In the genomic region with DNA sequence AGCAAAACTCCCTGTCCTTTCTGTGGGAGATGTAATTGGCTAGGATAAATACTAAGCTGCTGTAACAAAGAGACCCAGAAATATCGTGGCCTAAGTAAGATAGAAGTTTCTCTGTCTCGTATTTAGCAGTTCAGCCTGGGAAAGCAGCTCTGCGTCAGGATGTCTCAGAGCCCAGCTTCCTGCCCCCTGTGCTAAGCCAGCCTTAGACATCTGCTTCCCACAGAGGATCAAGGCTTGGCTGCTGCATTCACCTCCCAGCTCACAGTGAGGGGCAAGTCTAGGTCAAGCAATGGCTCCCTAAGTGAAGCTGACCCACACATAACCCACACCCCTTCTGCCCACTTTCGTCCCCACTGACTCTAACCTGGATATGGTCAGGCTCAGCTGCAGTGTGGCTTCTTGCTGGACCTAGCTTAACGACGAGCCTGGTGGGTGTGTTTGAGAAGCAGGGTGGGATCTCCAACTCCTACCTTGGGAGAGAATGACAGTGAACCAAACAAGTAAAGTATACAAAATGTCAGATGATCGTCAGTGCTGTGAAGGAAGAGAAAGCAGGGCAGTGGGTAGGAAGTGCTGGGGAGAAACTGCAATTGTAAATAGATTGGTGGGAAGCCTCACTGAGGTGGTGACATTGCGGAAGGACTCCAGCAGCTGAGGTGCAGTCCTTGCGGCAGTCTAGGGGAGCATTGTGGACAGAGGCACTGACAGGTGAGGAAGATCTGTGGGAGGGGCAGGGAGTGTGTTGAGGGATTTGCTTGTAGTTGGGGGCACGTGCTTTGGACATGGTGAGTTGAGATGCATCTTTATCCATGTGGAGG, we compare ENCODE assay signal across 2 cellular contexts.
TF ChIP-seq lines count a peak whose summit lies in the region.

No MANE protein-coding gene starts in this region.

TF ChIP-seq in IMR-90, 13 proteins besides CTCF, POLR2A, EP300 and RAD21:
- TF ChIP-seq BHLHE40 (IDR thresholded peaks at IDR 0.05; ENCODE audit: low read depth, low read length), result no peak
- TF ChIP-seq CHD1 (IDR thresholded peaks at IDR 0.05; ENCODE audit: low read depth, low read length), result no peak
- no peak for TF ChIP-seq USF2 (IDR thresholded peaks at IDR 0.05; ENCODE audit: low read depth, low read length)
- TF ChIP-seq RCOR1 (IDR thresholded peaks at IDR 0.05; ENCODE audit: insufficient replicate concordance, low read length), result no peak
- TF ChIP-seq FOS (IDR thresholded peaks at IDR 0.05; ENCODE audit: low read depth, low read length), result no peak
- no peak for TF ChIP-seq MAZ (IDR thresholded peaks at IDR 0.05; ENCODE audit: borderline replicate concordance, low read depth, low read length)
- TF ChIP-seq NFE2L2 (IDR thresholded peaks at IDR 0.05; ENCODE audit: low read depth, low read length), result no peak
- TF ChIP-seq CEBPB (IDR thresholded peaks at IDR 0.05; ENCODE audit: low read depth, low read length), result no peak
- no peak for TF ChIP-seq ELK1 (IDR thresholded peaks at IDR 0.05; ENCODE audit: borderline replicate concordance, low read depth, low read length)
- no peak for TF ChIP-seq MAFK (IDR thresholded peaks at IDR 0.05; ENCODE audit: low read depth, low read length)
- TF ChIP-seq RFX5 (IDR thresholded peaks at IDR 0.05; ENCODE audit: low read depth, low read length), result no peak

TF ChIP-seq in H1, 55 proteins besides CTCF, POLR2A, EP300 and RAD21:
- no peak for TF ChIP-seq GABPA (IDR thresholded peaks at IDR 0.05; ENCODE audit: borderline replicate concordance, insufficient read depth, low read length)
- TF ChIP-seq, protein P1, sequence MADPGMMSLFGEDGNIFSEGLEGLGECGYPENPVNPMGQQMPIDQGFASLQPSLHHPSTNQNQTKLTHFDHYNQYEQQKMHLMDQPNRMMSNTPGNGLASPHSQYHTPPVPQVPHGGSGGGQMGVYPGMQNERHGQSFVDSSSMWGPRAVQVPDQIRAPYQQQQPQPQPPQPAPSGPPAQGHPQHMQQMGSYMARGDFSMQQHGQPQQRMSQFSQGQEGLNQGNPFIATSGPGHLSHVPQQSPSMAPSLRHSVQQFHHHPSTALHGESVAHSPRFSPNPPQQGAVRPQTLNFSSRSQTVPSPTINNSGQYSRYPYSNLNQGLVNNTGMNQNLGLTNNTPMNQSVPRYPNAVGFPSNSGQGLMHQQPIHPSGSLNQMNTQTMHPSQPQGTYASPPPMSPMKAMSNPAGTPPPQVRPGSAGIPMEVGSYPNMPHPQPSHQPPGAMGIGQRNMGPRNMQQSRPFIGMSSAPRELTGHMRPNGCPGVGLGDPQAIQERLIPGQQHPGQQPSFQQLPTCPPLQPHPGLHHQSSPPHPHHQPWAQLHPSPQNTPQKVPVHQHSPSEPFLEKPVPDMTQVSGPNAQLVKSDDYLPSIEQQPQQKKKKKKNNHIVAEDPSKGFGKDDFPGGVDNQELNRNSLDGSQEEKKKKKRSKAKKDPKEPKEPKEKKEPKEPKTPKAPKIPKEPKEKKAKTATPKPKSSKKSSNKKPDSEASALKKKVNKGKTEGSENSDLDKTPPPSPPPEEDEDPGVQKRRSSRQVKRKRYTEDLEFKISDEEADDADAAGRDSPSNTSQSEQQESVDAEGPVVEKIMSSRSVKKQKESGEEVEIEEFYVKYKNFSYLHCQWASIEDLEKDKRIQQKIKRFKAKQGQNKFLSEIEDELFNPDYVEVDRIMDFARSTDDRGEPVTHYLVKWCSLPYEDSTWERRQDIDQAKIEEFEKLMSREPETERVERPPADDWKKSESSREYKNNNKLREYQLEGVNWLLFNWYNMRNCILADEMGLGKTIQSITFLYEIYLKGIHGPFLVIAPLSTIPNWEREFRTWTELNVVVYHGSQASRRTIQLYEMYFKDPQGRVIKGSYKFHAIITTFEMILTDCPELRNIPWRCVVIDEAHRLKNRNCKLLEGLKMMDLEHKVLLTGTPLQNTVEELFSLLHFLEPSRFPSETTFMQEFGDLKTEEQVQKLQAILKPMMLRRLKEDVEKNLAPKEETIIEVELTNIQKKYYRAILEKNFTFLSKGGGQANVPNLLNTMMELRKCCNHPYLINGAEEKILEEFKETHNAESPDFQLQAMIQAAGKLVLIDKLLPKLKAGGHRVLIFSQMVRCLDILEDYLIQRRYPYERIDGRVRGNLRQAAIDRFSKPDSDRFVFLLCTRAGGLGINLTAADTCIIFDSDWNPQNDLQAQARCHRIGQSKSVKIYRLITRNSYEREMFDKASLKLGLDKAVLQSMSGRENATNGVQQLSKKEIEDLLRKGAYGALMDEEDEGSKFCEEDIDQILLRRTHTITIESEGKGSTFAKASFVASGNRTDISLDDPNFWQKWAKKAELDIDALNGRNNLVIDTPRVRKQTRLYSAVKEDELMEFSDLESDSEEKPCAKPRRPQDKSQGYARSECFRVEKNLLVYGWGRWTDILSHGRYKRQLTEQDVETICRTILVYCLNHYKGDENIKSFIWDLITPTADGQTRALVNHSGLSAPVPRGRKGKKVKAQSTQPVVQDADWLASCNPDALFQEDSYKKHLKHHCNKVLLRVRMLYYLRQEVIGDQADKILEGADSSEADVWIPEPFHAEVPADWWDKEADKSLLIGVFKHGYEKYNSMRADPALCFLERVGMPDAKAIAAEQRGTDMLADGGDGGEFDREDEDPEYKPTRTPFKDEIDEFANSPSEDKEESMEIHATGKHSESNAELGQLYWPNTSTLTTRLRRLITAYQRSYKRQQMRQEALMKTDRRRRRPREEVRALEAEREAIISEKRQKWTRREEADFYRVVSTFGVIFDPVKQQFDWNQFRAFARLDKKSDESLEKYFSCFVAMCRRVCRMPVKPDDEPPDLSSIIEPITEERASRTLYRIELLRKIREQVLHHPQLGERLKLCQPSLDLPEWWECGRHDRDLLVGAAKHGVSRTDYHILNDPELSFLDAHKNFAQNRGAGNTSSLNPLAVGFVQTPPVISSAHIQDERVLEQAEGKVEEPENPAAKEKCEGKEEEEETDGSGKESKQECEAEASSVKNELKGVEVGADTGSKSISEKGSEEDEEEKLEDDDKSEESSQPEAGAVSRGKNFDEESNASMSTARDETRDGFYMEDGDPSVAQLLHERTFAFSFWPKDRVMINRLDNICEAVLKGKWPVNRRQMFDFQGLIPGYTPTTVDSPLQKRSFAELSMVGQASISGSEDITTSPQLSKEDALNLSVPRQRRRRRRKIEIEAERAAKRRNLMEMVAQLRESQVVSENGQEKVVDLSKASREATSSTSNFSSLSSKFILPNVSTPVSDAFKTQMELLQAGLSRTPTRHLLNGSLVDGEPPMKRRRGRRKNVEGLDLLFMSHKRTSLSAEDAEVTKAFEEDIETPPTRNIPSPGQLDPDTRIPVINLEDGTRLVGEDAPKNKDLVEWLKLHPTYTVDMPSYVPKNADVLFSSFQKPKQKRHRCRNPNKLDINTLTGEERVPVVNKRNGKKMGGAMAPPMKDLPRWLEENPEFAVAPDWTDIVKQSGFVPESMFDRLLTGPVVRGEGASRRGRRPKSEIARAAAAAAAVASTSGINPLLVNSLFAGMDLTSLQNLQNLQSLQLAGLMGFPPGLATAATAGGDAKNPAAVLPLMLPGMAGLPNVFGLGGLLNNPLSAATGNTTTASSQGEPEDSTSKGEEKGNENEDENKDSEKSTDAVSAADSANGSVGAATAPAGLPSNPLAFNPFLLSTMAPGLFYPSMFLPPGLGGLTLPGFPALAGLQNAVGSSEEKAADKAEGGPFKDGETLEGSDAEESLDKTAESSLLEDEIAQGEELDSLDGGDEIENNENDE (IDR thresholded peaks at IDR 0.05; ENCODE audit: insufficient replicate concordance, low read length), result no peak
- no peak for TF ChIP-seq SP1 (IDR thresholded peaks at IDR 0.05; ENCODE audit: low read depth, low read length)
- TF ChIP-seq RFX5 (IDR thresholded peaks at IDR 0.05; ENCODE audit: borderline replicate concordance, low read depth, low read length), result no peak
